In genomic region chr9:3735251-3735650, GRCh38 we compare ENCODE assay signal across 26 cellular contexts.
"Had no signal": no experiment of that assay in that cellular context is flagged by ENCODE, and none has a peak within 500 bp of the region (broad histone marks: within the 10 kb centered on the region; RNA-seq: fewer than 3 reads in every experiment).

No MANE protein-coding gene starts in this region.

- H3K36me3 ChIP-seq: neutrophil, right lobe of liver, spleen, tibial nerve, upper lobe of right lung, vagina had no signal

- H3K4me3 ChIP-seq: lung, psoas muscle, right lobe of liver, spleen, tibial nerve, upper lobe of right lung, vagina had no signal

- DNase-seq: effector CD4-positive, alpha-beta T cell; endodermal cell; erythroblast; foreskin keratinocyte; head of caudate nucleus; hippocampal formation; left colon; left ventricle myocardium superior; mesenchymal stem cell; naive thymus-derived CD4-positive, alpha-beta T cell; nephron progenitor cell; psoas muscle; retina; right lobe of liver; spleen; stimulated activated CD4-positive, alpha-beta T cell treated with anti-CD3 and anti-CD28 coated beads, Interleukin-15, amount 100 ng/mL, for 24 hours; stimulated activated CD4-positive, alpha-beta T cell treated with anti-CD3 and anti-CD28 coated beads, Interleukin-1b, Interleukin-23, amount 100 ng/mL, for 48 hours; stimulated activated CD4-positive, alpha-beta T cell treated with anti-CD3 and anti-CD28 coated beads, Interleukin-4, amount 100 ng/mL, for 4 hours; stimulated activated naive B cell treated with anti-CD40 and anti-IgM and Interleukin-4, amounts not matched to agents 10 μg/mL and 1 μg/mL and 100 μg/mL, for 72 hours; stimulated activated naive CD8-positive, alpha-beta T cell treated with anti-CD3 and anti-CD28 coated beads, Interleukin-15, amount 100 ng/mL, for 72 hours; testis; upper lobe of right lung had no signal

- H3K27ac ChIP-seq: foreskin keratinocyte, psoas muscle, right lobe of liver, spleen, testis, tibial nerve, upper lobe of right lung, vagina had no signal

- H3K4me1 ChIP-seq: psoas muscle, upper lobe of right lung, vagina had no signal

- H3K27me3 ChIP-seq: foreskin keratinocyte, neutrophil, right lobe of liver, spleen, testis, tibial nerve, upper lobe of right lung, vagina had no signal
